Comparison of ENCODE assay signal across 1 cellular context in genomic region chr6:156776470-156776840, GRCh38.
TF ChIP-seq lines count a peak whose summit lies in the region.

No MANE protein-coding gene starts in this region.

TF ChIP-seq in GM12878, 131 proteins besides CTCF, POLR2A, EP300 and RAD21 (continued from another document):
- TF ChIP-seq MLLT1 (IDR thresholded peaks at IDR 0.05), result no peak; the same call in 1 of the 2 replicates
- TF ChIP-seq USF2 (IDR thresholded peaks at IDR 0.05; ENCODE audit: borderline replicate concordance, low read depth, low read length), result no peak
- TF ChIP-seq SP1 (IDR thresholded peaks at IDR 0.05; ENCODE audit: low read depth, low read length), result no peak
- TF ChIP-seq MAX (IDR thresholded peaks at IDR 0.05; ENCODE audit: low read depth, low read length), result no peak
- TF ChIP-seq STAT1 (conservative IDR thresholded peaks at IDR 0.05), result no peak
- TF ChIP-seq POLR2AphosphoS5 (IDR thresholded peaks at IDR 0.05; ENCODE audit: low read length), result no peak
- no peak for TF ChIP-seq KAT2A (conservative IDR thresholded peaks at IDR 0.05; ENCODE audit: control insufficient read depth, low read depth, low read length)
- TF ChIP-seq ZNF207 (IDR thresholded peaks at IDR 0.05; ENCODE audit: borderline replicate concordance), result no peak
TF ChIP-seq in GM12878: peak in this region for 13.
